In genomic region chr4:177441803-177442622, GRCh38 we compare ENCODE assay signal across 8 cellular contexts.
DNase-seq lines count a peak whose midpoint lies in the region; ATAC-seq and TF ChIP-seq lines count a peak whose summit lies in the region.

AGA (minus strand) TSS chr4:177442437; CDS start chr4:177442375, 62 bp downstream.

- CTCF ChIA-PET in AG04449 (lab: Yijun Ruan, JAX) = no interaction called here

- no peak for TF ChIP-seq CTCF in AG04449 (IDR thresholded peaks at IDR 0.05; ENCODE audit: insufficient read depth, low read length, missing control alignments)

- peak; percentile 56 for DNase-seq in AG04449 (ENCODE audit: low read depth, low spot score)
- peak; percentile 90 for DNase-seq in NCI-H345 (lab: John Stamatoyannopoulos, UW)
- DNase-seq in activated CD4-positive, CD25-positive, alpha-beta regulatory T cell (lab: John Stamatoyannopoulos, UW) = peak; percentile 92 to 96 (median 93)
- DNase-seq in central memory CD4-positive, alpha-beta T cell = peak; percentile 95
- peak; percentile 95 for DNase-seq in iris pigment epithelial cell (ENCODE audit: low read depth)
- DNase-seq in stimulated activated CD4-positive, alpha-beta T cell treated with anti-CD3 and anti-CD28 coated beads, Interleukin-12 subunit alpha, Interleukin-12 subunit beta, amount 100 ng/mL, for 24 hours (ENCODE audit: low read depth in 2 of 2) = peak; percentile 91 to 93

- H3K4me3 ChIP-seq in AG04449 (ENCODE audit: low read depth, low read length) = peak within 1 kb of the TSS; percentile 88

- ATAC-seq in GM18870 (IDR thresholded peaks at IDR 0.05; ENCODE audit: unreplicated experiment) = peak; percentile 79
- peak; percentile 96 for ATAC-seq in HG03135 (IDR thresholded peaks at IDR 0.05; ENCODE audit: unreplicated experiment)

- POLR2A ChIA-PET in AG04449 (lab: Yijun Ruan, JAX) = interaction anchor here (0.6 to 1.8 kb wide), 9 partner anchors 8 to 210 kb away, joined by 3 to 7 read pairs (median 4); no protein-coding TSS in a partner anchor

Comparison
In these comparisons a context has a peak if more than half of its experiments do, and no peak if none do; other contexts are left out.
1. Peak in every context shown above with its lines: DNase-seq, ATAC-seq and H3K4me3 ChIP-seq.